Comparison of ENCODE assay signal across 9 cellular contexts in genomic region chr15:67085237-67085817, GRCh38. TPM values are rescaled to one million over a fixed set of nuclear protein-coding genes. Genes with fewer than 3 reads are reported as not detected.
DNase-seq lines count a peak whose midpoint lies in the region; ATAC-seq lines count a peak whose summit lies in the region.
"Had no signal": no experiment of that assay in that cellular context is flagged by ENCODE, and none has a peak within 500 bp of the region (broad histone marks: within the 10 kb centered on the region; RNA-seq: fewer than 3 reads in every experiment).

No MANE protein-coding gene starts in this region.

- DNase-seq in SIG-M5 treated with dmso at 0.1 percent for 504 hours (lab: John Stamatoyannopoulos, UW; ENCODE audit: unreplicated experiment) = peak; percentile 39
- no peak for DNase-seq in SIG-M5 (lab: John Stamatoyannopoulos, UW)
- peak; percentile 51 for DNase-seq in activated T-helper 1 cell treated with anti-CD3 and anti-CD28 coated beads, Interleukin-12 subunit alpha, Interleukin-12 subunit beta, Interleukin-2, Interleukin-4 antibody, amounts not matched to agents 30 ng/mL and 10 ng/mL and 1 ng/mL, durations not matched to agents 14 hours and 24 hours and 36 hours (ENCODE audit: low spot score)
- peak; percentile 71 for DNase-seq in stimulated activated CD4-positive, alpha-beta T cell treated with anti-CD3 and anti-CD28 coated beads, Interleukin-4, amount 100 ng/mL, for 24 hours
- no peak for DNase-seq in OCI-M2 (lab: John Stamatoyannopoulos, UW; ENCODE audit: unreplicated experiment)
- DNase-seq in DMS153 treated with DMSO at 0.1 percent for 48 hours (lab: John Stamatoyannopoulos, UW; ENCODE audit: unreplicated experiment) = no peak
- DNase-seq: left lung had no signal

- no peaks in the 10 kb centered on the region for H3K9me3 Mint-ChIP-seq in activated T-helper 1 cell treated with anti-CD3 and anti-CD28 coated beads, Interleukin-12 subunit alpha, Interleukin-12 subunit beta, Interleukin-2, Interleukin-4 antibody, amounts not matched to agents 30 ng/mL and 10 ng/mL and 1 ng/mL, durations not matched to agents 14 hours and 24 hours and 36 hours

- peak overlapping the region; percentile 72 for H3K4me3 Mint-ChIP-seq in activated T-helper 1 cell treated with anti-CD3 and anti-CD28 coated beads, Interleukin-12 subunit alpha, Interleukin-12 subunit beta, Interleukin-2, Interleukin-4 antibody, amounts not matched to agents 30 ng/mL and 10 ng/mL and 1 ng/mL, durations not matched to agents 14 hours and 24 hours and 36 hours

- peaks cover 56% of the 10 kb centered on the region for H3K36me3 Mint-ChIP-seq in activated T-helper 1 cell treated with anti-CD3 and anti-CD28 coated beads, Interleukin-12 subunit alpha, Interleukin-12 subunit beta, Interleukin-2, Interleukin-4 antibody, amounts not matched to agents 30 ng/mL and 10 ng/mL and 1 ng/mL, durations not matched to agents 14 hours and 24 hours and 36 hours (ENCODE audit: low read depth)

- H3K4me1 Mint-ChIP-seq in activated T-helper 1 cell treated with anti-CD3 and anti-CD28 coated beads, Interleukin-12 subunit alpha, Interleukin-12 subunit beta, Interleukin-2, Interleukin-4 antibody, amounts not matched to agents 30 ng/mL and 10 ng/mL and 1 ng/mL, durations not matched to agents 14 hours and 24 hours and 36 hours (ENCODE audit: low read depth) = peaks cover 100% of the 10 kb centered on the region

- peak; percentile 31 for ATAC-seq in HG03159 (IDR thresholded peaks at IDR 0.05; ENCODE audit: unreplicated experiment)
- ATAC-seq in GM19397 (IDR thresholded peaks at IDR 0.05; ENCODE audit: unreplicated experiment) = no peak

- intact Hi-C loops in activated T-helper 1 cell treated with anti-CD3 and anti-CD28 coated beads, Interleukin-12 subunit alpha, Interleukin-12 subunit beta, Interleukin-2, Interleukin-4 antibody, amounts not matched to agents 30 ng/mL and 10 ng/mL and 1 ng/mL, durations not matched to agents 14 hours and 24 hours and 36 hours (cut with micrococcal nuclease) = loop anchor here (1.0 kb wide), 7 partner anchors 36 to 222 kb away; partner anchors contain the start of genes AAGAB and IQCH

- no peaks in the 10 kb centered on the region for H3K27me3 Mint-ChIP-seq in activated T-helper 1 cell treated with anti-CD3 and anti-CD28 coated beads, Interleukin-12 subunit alpha, Interleukin-12 subunit beta, Interleukin-2, Interleukin-4 antibody, amounts not matched to agents 30 ng/mL and 10 ng/mL and 1 ng/mL, durations not matched to agents 14 hours and 24 hours and 36 hours (ENCODE audit: insufficient read depth)

- H3K27ac Mint-ChIP-seq in activated T-helper 1 cell treated with anti-CD3 and anti-CD28 coated beads, Interleukin-12 subunit alpha, Interleukin-12 subunit beta, Interleukin-2, Interleukin-4 antibody, amounts not matched to agents 30 ng/mL and 10 ng/mL and 1 ng/mL, durations not matched to agents 14 hours and 24 hours and 36 hours = peak overlapping the region; percentile 98

RNA-seq across cellular contexts. Expression of gene SMAD3, which starts 19.9 kb away (rescaled TPM):
- total RNA-seq in activated T-helper 1 cell treated with anti-CD3 and anti-CD28 coated beads, Interleukin-12 subunit alpha, Interleukin-12 subunit beta, Interleukin-2, Interleukin-4 antibody, amounts not matched to agents 30 ng/mL and 10 ng/mL and 1 ng/mL, durations not matched to agents 14 hours and 24 hours and 36 hours = 80.2 and 80.4 TPM in 2 replicates

Comparison
In these comparisons a context has a peak if more than half of its experiments do, and no peak if none do; other contexts are left out.
1. DNase-seq: peak in SIG-M5 treated with dmso at 0.1 percent for 504 hours (single experiment), activated T-helper 1 cell treated with anti-CD3 and anti-CD28 coated beads, Interleukin-12 subunit alpha, Interleukin-12 subunit beta, Interleukin-2, Interleukin-4 antibody, amounts not matched to agents 30 ng/mL and 10 ng/mL and 1 ng/mL, durations not matched to agents 14 hours and 24 hours and 36 hours (single experiment) and stimulated activated CD4-positive, alpha-beta T cell treated with anti-CD3 and anti-CD28 coated beads, Interleukin-4, amount 100 ng/mL, for 24 hours (single experiment); none in SIG-M5 (single experiment), OCI-M2 (single experiment) and DMS153 treated with DMSO at 0.1 percent for 48 hours (single experiment).